In genomic region chr12:98417303-98417702, GRCh38 we compare ENCODE assay signal across 17 cellular contexts.
DNase-seq lines count a peak whose midpoint lies in the region; ATAC-seq, FAIRE-seq and TF ChIP-seq lines count a peak whose summit lies in the region.
"Had no signal": no experiment of that assay in that cellular context is flagged by ENCODE, and none has a peak within 500 bp of the region (broad histone marks: within the 10 kb centered on the region; RNA-seq: fewer than 3 reads in every experiment).

No MANE protein-coding gene starts in this region.

- no peak overlapping the region for H3K4me3 Mint-ChIP-seq in neural progenitor cell
- no peak overlapping the region for H3K4me3 Mint-ChIP-seq in CD8-positive, alpha-beta memory T cell
- H3K4me3 Mint-ChIP-seq in effector memory CD8-positive, alpha-beta T cell, result no peak overlapping the region
- H3K4me3 Mint-ChIP-seq: activated CD8-positive, alpha-beta T cell treated with anti-CD3 and anti-CD28 coated beads, Interleukin-2, amount 10 ng/mL, durations not matched to agents 7 days and 5 days; stimulated activated naive CD8-positive, alpha-beta T cell treated with anti-CD3 and anti-CD28 coated beads, Interleukin-15, amount 100 ng/mL, for 72 hours; type B pancreatic cell had no signal

- H3K4me3 ChIP-seq in GM23248 (no peak overlapping the region), NB4 (ENCODE audit: low read depth, low read length) (no peak overlapping the region), endothelial cell of umbilical vein (replicated peaks in 1 of 3; ENCODE audit: insufficient read depth in 1 of 3, low read depth in 1 of 3, low read length in 3 of 3) (no peak overlapping the region), neural progenitor cell (no peak overlapping the region)
- H3K4me3 ChIP-seq in CD8-positive, alpha-beta memory T cell (ENCODE audit: low read length), result no peak overlapping the region
- H3K4me3 ChIP-seq: hepatocyte had no signal

- H3K9me2 ChIP-seq in GM23248 (ENCODE audit: insufficient read depth), result no peaks in the 10 kb centered on the region

- intact Hi-C loops in endothelial cell of umbilical vein (cut with micrococcal nuclease), result loop anchor here (2.0 kb wide), 1 partner anchor 177 kb away; no protein-coding TSS in a partner anchor

- peaks cover 2% of the 10 kb centered on the region for H3K27me3 Mint-ChIP-seq in neural progenitor cell (ENCODE audit: insufficient read depth, low read depth)
- peaks cover 5 to 12% of the 10 kb centered on the region in 2 donors for H3K27me3 Mint-ChIP-seq in CD8-positive, alpha-beta memory T cell
- H3K27me3 Mint-ChIP-seq in effector memory CD8-positive, alpha-beta T cell, result peaks cover 9 to 32% of the 10 kb centered on the region in 2 donors
- H3K27me3 Mint-ChIP-seq: stimulated activated naive CD8-positive, alpha-beta T cell treated with anti-CD3 and anti-CD28 coated beads, Interleukin-15, amount 100 ng/mL, for 72 hours; type B pancreatic cell had no signal

- peaks cover 27% of the 10 kb centered on the region for H3F3A ChIP-seq in GM23248 (ENCODE audit: insufficient read depth)
- peaks cover 13% of the 10 kb centered on the region for H3F3A ChIP-seq in neural progenitor cell (ENCODE audit: low read depth)

- dilution Hi-C loops in endothelial cell of umbilical vein (cut with MboI; ENCODE audit: extremely low pct_ligation_motif_present, low sequenced_read_pairs), result no loop called here

- TF ChIP-seq CTCF in NB4 (IDR thresholded peaks at IDR 0.05; ENCODE audit: low read depth, low read length) (no peak), endothelial cell of umbilical vein (IDR thresholded peaks at IDR 0.05; ENCODE audit: extremely low read depth in 1 of 2, insufficient read depth in 1 of 2, low read depth in 1 of 2, low read length in 2 of 2) (no peak), neural progenitor cell (IDR thresholded peaks at IDR 0.05) (no peak)

- H3K9me3 ChIP-seq in GM23248 (ENCODE audit: low read depth) (no peaks in the 10 kb centered on the region), endothelial cell of umbilical vein (replicated peaks; ENCODE audit: control insufficient read depth, insufficient read depth, low read length) (no peaks in the 10 kb centered on the region), neural progenitor cell (ENCODE audit: low read depth) (no peaks in the 10 kb centered on the region)
- no peaks in the 10 kb centered on the region for H3K9me3 ChIP-seq in CD8-positive, alpha-beta memory T cell (ENCODE audit: low read length)

- peak overlapping the region; percentile 24; the same call in 1 of the 2 replicates for H3K27ac ChIP-seq in GM23248
- H3K27ac ChIP-seq in endothelial cell of umbilical vein (ENCODE audit: insufficient read depth, low read depth, low read length), result no peak overlapping the region
- no peak overlapping the region for H3K27ac ChIP-seq in neural progenitor cell
- no peak overlapping the region for H3K27ac ChIP-seq in CD8-positive, alpha-beta memory T cell (ENCODE audit: low read depth, low read length)

- peak overlapping the region; percentile 95 for H3K4me2 ChIP-seq in GM23248 (ENCODE audit: unreplicated experiment)
- H3K4me2 ChIP-seq in endothelial cell of umbilical vein (ENCODE audit: insufficient read depth, low read length), result no peak overlapping the region
- no peak overlapping the region for H3K4me2 ChIP-seq in neural progenitor cell
- H3K4me2 ChIP-seq: hepatocyte had no signal

- peaks cover 2% of the 10 kb centered on the region for H3K9me3 Mint-ChIP-seq in neural progenitor cell
- H3K9me3 Mint-ChIP-seq in CD8-positive, alpha-beta memory T cell, result peaks cover 0 to 2% (median 0%) of the 10 kb centered on the region in 5 donors
- H3K9me3 Mint-ChIP-seq in effector memory CD8-positive, alpha-beta T cell, result no peaks in the 10 kb centered on the region
- H3K9me3 Mint-ChIP-seq: stimulated activated naive CD8-positive, alpha-beta T cell treated with anti-CD3 and anti-CD28 coated beads, Interleukin-15, amount 100 ng/mL, for 72 hours had no signal

- H3K36me3 Mint-ChIP-seq in neural progenitor cell, result no peaks in the 10 kb centered on the region
- H3K36me3 Mint-ChIP-seq in CD8-positive, alpha-beta memory T cell, result peaks cover 0 to 5% (median 3%) of the 10 kb centered on the region in 3 donors
- no peaks in the 10 kb centered on the region for H3K36me3 Mint-ChIP-seq in effector memory CD8-positive, alpha-beta T cell (ENCODE audit: insufficient read depth)
- H3K36me3 Mint-ChIP-seq: type B pancreatic cell had no signal

- H3K4me1 ChIP-seq in GM23248 (ENCODE audit: insufficient read depth) (peaks cover 28% of the 10 kb centered on the region), endothelial cell of umbilical vein (ENCODE audit: control insufficient read depth, extremely low read depth, insufficient read depth, low read length) (peaks cover 2% of the 10 kb centered on the region), neural progenitor cell (peaks cover 24% of the 10 kb centered on the region)
- H3K4me1 ChIP-seq in CD8-positive, alpha-beta memory T cell (ENCODE audit: insufficient read depth, low read length), result no peaks in the 10 kb centered on the region

- H3K27me3 ChIP-seq in GM23248 (replicated peaks; ENCODE audit: insufficient read depth) (no peaks in the 10 kb centered on the region), endothelial cell of umbilical vein (ENCODE audit: control insufficient read depth in 2 of 2, insufficient read depth in 2 of 2, low read length in 2 of 2) (no peaks in the 10 kb centered on the region), neural progenitor cell (no peaks in the 10 kb centered on the region)
- H3K27me3 ChIP-seq in CD8-positive, alpha-beta memory T cell (ENCODE audit: insufficient read depth, low read length, poor library complexity, severe bottlenecking), result no peaks in the 10 kb centered on the region
- H3K27me3 ChIP-seq: hepatocyte had no signal

- no TSS peak for BruUV-seq in endothelial cell of umbilical vein (replicated peaks; lab: Mats Ljungman, UMichigan)

- 79 to 94% methylated on average over 2 of the region's 2 CpGs for WGBS in GM23248 (ENCODE audit: low coverage in 1 of 2, low lambda C conversion rate in 2 of 2, missing lambda C conversion rate in 2 of 2), 2 experiments

- peak overlapping the region; percentile 57 for H2AFZ ChIP-seq in GM23248
- H2AFZ ChIP-seq in endothelial cell of umbilical vein (ENCODE audit: low read depth, low read length), result no peak overlapping the region
- no peak overlapping the region for H2AFZ ChIP-seq in neural progenitor cell (replicated peaks)
- H2AFZ ChIP-seq: hepatocyte had no signal

- H4K20me1 ChIP-seq in GM23248 (ENCODE audit: insufficient read depth) (no peaks in the 10 kb centered on the region), endothelial cell of umbilical vein (replicated peaks; ENCODE audit: control insufficient read depth, extremely low read depth, insufficient read depth, low read length) (no peaks in the 10 kb centered on the region), neural progenitor cell (ENCODE audit: low read depth) (no peaks in the 10 kb centered on the region)

- ATAC-seq in effector memory CD8-positive, alpha-beta T cell (replicated peaks), result no peak
- ATAC-seq: activated CD8-positive, alpha-beta T cell treated with anti-CD3 and anti-CD28 coated beads, Interleukin-2, amount 10 ng/mL, durations not matched to agents 7 days and 5 days; stimulated activated naive CD8-positive, alpha-beta T cell treated with anti-CD3 and anti-CD28 coated beads, Interleukin-15, amount 100 ng/mL, for 72 hours had no signal

- in situ Hi-C loops in GM23248 (cut with MboI), result no loop called here

- no peaks in the 10 kb centered on the region for H3K36me3 ChIP-seq in GM23248 (ENCODE audit: low read depth)
- no peaks in the 10 kb centered on the region for H3K36me3 ChIP-seq in endothelial cell of umbilical vein (ENCODE audit: control insufficient read depth in 2 of 2, extremely low read depth in 1 of 2, insufficient read depth in 2 of 2, low read length in 2 of 2)
- H3K36me3 ChIP-seq in neural progenitor cell, result no peaks in the 10 kb centered on the region
- H3K36me3 ChIP-seq in CD8-positive, alpha-beta memory T cell (ENCODE audit: insufficient read depth, low read length), result no peaks in the 10 kb centered on the region

- CTCF ChIA-PET in endothelial cell of umbilical vein (lab: Charles Lee), result interaction anchor here (0.9 to 3.8 kb wide), 9 partner anchors 15 to 582 kb away, joined by 3 to 39 read pairs (median 5); no protein-coding TSS in a partner anchor
- CTCF ChIA-PET in CD8-positive, alpha-beta memory T cell (lab: Charles Lee), result interaction anchor here (1.1 to 2.4 kb wide), 2 partner anchors 11 to 115 kb away, joined by 4 read pairs; no protein-coding TSS in a partner anchor

- H3K27ac Mint-ChIP-seq in neural progenitor cell, result peak overlapping the region; percentile 21
- peak overlapping the region in 1 of 8 donors; percentile 43 for H3K27ac Mint-ChIP-seq in CD8-positive, alpha-beta memory T cell
- peak overlapping the region in 1 of 2 donors; percentile 5 for H3K27ac Mint-ChIP-seq in effector memory CD8-positive, alpha-beta T cell
- H3K27ac Mint-ChIP-seq: activated CD8-positive, alpha-beta T cell treated with anti-CD3 and anti-CD28 coated beads, Interleukin-2, amount 10 ng/mL, durations not matched to agents 7 days and 5 days had no signal

- peak; percentile 38 for DNase-seq in GM23248
- DNase-seq in NB4 (ENCODE audit: low read depth), result peak; percentile 62
- no peak for DNase-seq in endothelial cell of umbilical vein (ENCODE audit: low read depth, low spot score)
- no peak for DNase-seq in neural progenitor cell (ENCODE audit: low spot score)
- DNase-seq in DMS114 treated with DMSO at 0.1 percent for 48 hours (lab: John Stamatoyannopoulos, UW; ENCODE audit: unreplicated experiment), result no peak
- DNase-seq in CD8-positive, alpha-beta memory T cell, result no peak
- DNase-seq in effector memory CD8-positive, alpha-beta T cell, result no peak
- DNase-seq: activated CD8-positive, alpha-beta T cell treated with anti-CD3 and anti-CD28 coated beads, Interleukin-2, amount 10 ng/mL, durations not matched to agents 7 days and 5 days; C1 segment of cervical spinal cord; caudate nucleus; effector CD4-positive, alpha-beta T cell; NCI-H1092; NCI-H526 treated with DMSO at 0.1 percent for 48 hours; retina; stimulated activated naive CD8-positive, alpha-beta T cell treated with anti-CD3 and anti-CD28 coated beads, Interleukin-15, amount 100 ng/mL, for 72 hours had no signal

- FAIRE-seq in endothelial cell of umbilical vein (lab: Jason Lieb, UNC), result peak; percentile 26

- H3K79me2 ChIP-seq in GM23248 (ENCODE audit: insufficient read depth), result no peaks in the 10 kb centered on the region
- H3K79me2 ChIP-seq in endothelial cell of umbilical vein (ENCODE audit: control insufficient read depth, insufficient read depth, low read length), result no peaks in the 10 kb centered on the region
- H3K79me2 ChIP-seq in neural progenitor cell (ENCODE audit: low read depth), result no peaks in the 10 kb centered on the region
- H3K79me2 ChIP-seq: hepatocyte had no signal

- POLR2A ChIA-PET in endothelial cell of umbilical vein (lab: Charles Lee), result interaction anchor here (1.2 kb wide), 1 partner anchor 15 kb away, joined by 3 read pairs; no protein-coding TSS in a partner anchor
- POLR2A ChIA-PET in CD8-positive, alpha-beta memory T cell (lab: Charles Lee), result no interaction called here

- TF ChIP-seq POLR2A in NB4 (IDR thresholded peaks at IDR 0.05; ENCODE audit: extremely low read depth, insufficient read length) (no peak), endothelial cell of umbilical vein (IDR thresholded peaks at IDR 0.05; ENCODE audit: low read depth, low read length) (no peak)

- peaks cover 40% of the 10 kb centered on the region for H3K4me1 Mint-ChIP-seq in neural progenitor cell
- no peaks in the 10 kb centered on the region for H3K4me1 Mint-ChIP-seq in CD8-positive, alpha-beta memory T cell
- peaks cover 0 to 3% of the 10 kb centered on the region in 2 donors for H3K4me1 Mint-ChIP-seq in effector memory CD8-positive, alpha-beta T cell (ENCODE audit: low read depth in 2 of 2)
- H3K4me1 Mint-ChIP-seq: stimulated activated naive CD8-positive, alpha-beta T cell treated with anti-CD3 and anti-CD28 coated beads, Interleukin-15, amount 100 ng/mL, for 72 hours had no signal

- no peaks in the 10 kb centered on the region for H3K9me1 ChIP-seq in endothelial cell of umbilical vein (replicated peaks; ENCODE audit: control insufficient read depth, extremely low read depth, insufficient read depth, low read length)

- no peak overlapping the region for H3K9ac ChIP-seq in GM23248
- no peak overlapping the region for H3K9ac ChIP-seq in endothelial cell of umbilical vein (replicated peaks; ENCODE audit: extremely low read depth, insufficient read depth, low read length)
- no peak overlapping the region for H3K9ac ChIP-seq in neural progenitor cell

Comparison
In these comparisons a context has a peak if more than half of its experiments do, and no peak if none do; other contexts are left out.
1. DNase-seq: peak in GM23248 (single experiment) and NB4 (single experiment); none in endothelial cell of umbilical vein (single experiment), neural progenitor cell (single experiment), DMS114 treated with DMSO at 0.1 percent for 48 hours (single experiment), CD8-positive, alpha-beta memory T cell (0 of 5) and effector memory CD8-positive, alpha-beta T cell (0 of 3).